Comparison of ENCODE assay signal across 8 cellular contexts in the genomic region with DNA sequence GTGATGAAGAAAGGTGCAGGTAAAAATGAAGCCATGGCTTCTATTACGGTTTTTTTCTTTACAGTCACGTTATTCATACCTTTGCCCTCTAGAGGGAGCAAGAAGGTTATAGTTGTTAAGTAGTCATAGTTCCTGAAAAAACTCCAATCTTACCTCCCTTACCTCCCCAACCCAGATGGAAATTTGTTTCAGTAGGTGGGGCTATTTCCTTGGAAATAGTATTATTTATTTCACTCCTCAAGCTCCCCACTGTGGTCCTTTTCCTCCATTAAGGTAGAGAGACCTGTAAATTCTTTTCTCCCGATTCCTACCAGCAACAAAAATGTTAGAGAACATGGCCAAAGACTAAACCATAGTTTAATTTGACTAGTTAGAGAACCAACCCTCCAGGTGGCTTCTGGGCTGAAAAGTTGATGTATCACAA. TPM values are rescaled to one million over a fixed set of nuclear protein-coding genes. Genes with fewer than 3 reads are reported as not detected.
A peak's percentile ranks its signal among the peaks of the same experiment; 100 is the strongest.
DNase-seq lines count a peak whose midpoint lies in the region; ATAC-seq, FAIRE-seq and TF ChIP-seq lines count a peak whose summit lies in the region.

No MANE protein-coding gene starts in this region.

- no peak overlapping the region for H2AFZ ChIP-seq in PC-9

- ATAC-seq in memory B cell (ENCODE audit: low read depth) (peak; percentile 59), GM21528 (IDR thresholded peaks at IDR 0.05; ENCODE audit: low FRiP score, unreplicated experiment) (no peak), HG03378 (IDR thresholded peaks at IDR 0.05; ENCODE audit: unreplicated experiment) (no peak)

- no peak overlapping the region for H3K9ac ChIP-seq in endodermal cell (ENCODE audit: extremely low read depth, low read length, poor library complexity, severe bottlenecking)

- H3K4me2 ChIP-seq in PC-9 = no peak overlapping the region

- peaks cover 1% of the 10 kb centered on the region for H3K36me3 Mint-ChIP-seq in endodermal cell (ENCODE audit: low read depth)
- peaks cover 9% of the 10 kb centered on the region for H3K36me3 Mint-ChIP-seq in memory B cell

- TF ChIP-seq CTCF in PC-9 (conservative IDR thresholded peaks at IDR 0.05) (peak; percentile 91), endodermal cell (conservative IDR thresholded peaks at IDR 0.05) (peak; percentile 91)

- FAIRE-seq in G401.6 (lab: Jason Lieb, UNC) = peak; percentile 96

- no peaks in the 10 kb centered on the region for H3K9me2 ChIP-seq in PC-9 (ENCODE audit: insufficient read depth)

- H3K9me3 Mint-ChIP-seq in endodermal cell = no peaks in the 10 kb centered on the region
- no peaks in the 10 kb centered on the region for H3K9me3 Mint-ChIP-seq in memory B cell

- H3K27ac ChIP-seq in PC-9 (no peak overlapping the region), endodermal cell (ENCODE audit: low read depth, low read length) (no peak overlapping the region)

- H3K27ac Mint-ChIP-seq in endodermal cell = no peak overlapping the region
- no peak overlapping the region for H3K27ac Mint-ChIP-seq in memory B cell

- H3K36me3 ChIP-seq in PC-9 (ENCODE audit: low read depth) (no peaks in the 10 kb centered on the region), endodermal cell (ENCODE audit: control insufficient read depth, insufficient read depth, low read length) (no peaks in the 10 kb centered on the region)

- no peaks in the 10 kb centered on the region for H3K79me2 ChIP-seq in PC-9 (ENCODE audit: low read depth)

- no peaks in the 10 kb centered on the region for H4K20me1 ChIP-seq in PC-9 (ENCODE audit: insufficient read depth)

- no peaks in the 10 kb centered on the region for H3K4me1 ChIP-seq in PC-9 (replicated peaks; ENCODE audit: insufficient read depth)
- H3K4me1 ChIP-seq in endodermal cell (ENCODE audit: control insufficient read depth, insufficient read depth, low read length) = no peaks in the 10 kb centered on the region

- peak; percentile 91 for DNase-seq in M059J (ENCODE audit: low read depth)
- peak; percentile 16 to 76 for DNase-seq in PC-9
- DNase-seq in endodermal cell = no peak
- peak in 1 of 2 donors; percentile 18 for DNase-seq in memory B cell (ENCODE audit: low spot score in 2 of 2)
- no peak for DNase-seq in GM19240 (ENCODE audit: insufficient read length, low spot score)

- CTCF ChIA-PET in PC-9 (lab: Charles Lee) = interaction anchor here (0.5 to 4.2 kb wide), 9 partner anchors 124 to 984 kb away, joined by 3 to 36 read pairs (median 4); a partner anchor contains a TSS

- H3K27me3 Mint-ChIP-seq in endodermal cell (ENCODE audit: insufficient read depth) (no peaks in the 10 kb centered on the region), memory B cell (no peaks in the 10 kb centered on the region)

- WGBS in endodermal cell (ENCODE audit: insufficient coverage in 1 of 2, insufficient read length in 1 of 2), 2 experiments = 86% methylated on average over 1 of the region's 3 CpGs; no CpG with 5 or more reads in 1 of the 2 experiments

- H3F3A ChIP-seq in PC-9 (ENCODE audit: insufficient read depth, low read depth) = no peaks in the 10 kb centered on the region

- intact Hi-C loops in PC-9 (cut with micrococcal nuclease; ENCODE audit: unreplicated experiment) = loop anchor here (1.0 to 5.0 kb wide), 7 partner anchors 271 to 848 kb away; no protein-coding TSS in a partner anchor

- peaks cover 2% of the 10 kb centered on the region for H3K4me1 Mint-ChIP-seq in endodermal cell
- peaks cover 10% of the 10 kb centered on the region for H3K4me1 Mint-ChIP-seq in memory B cell

- H3K27me3 ChIP-seq in PC-9 (ENCODE audit: insufficient read depth, low read depth) (no peaks in the 10 kb centered on the region), endodermal cell (ENCODE audit: control insufficient read depth, insufficient read depth, low read length, poor library complexity, severe bottlenecking) (no peaks in the 10 kb centered on the region)

- POLR2A ChIA-PET in PC-9 (lab: Charles Lee; ENCODE audit: unreplicated experiment) = interaction anchor here (0.6 kb wide), 2 partner anchors 146 to 368 kb away, joined by 3 to 18 read pairs; no protein-coding TSS in a partner anchor

- no peak overlapping the region for H3K4me3 Mint-ChIP-seq in endodermal cell
- no peak overlapping the region for H3K4me3 Mint-ChIP-seq in memory B cell

- H3K4me3 ChIP-seq in PC-9 = no peak overlapping the region
- H3K4me3 ChIP-seq in endodermal cell (ENCODE audit: low read length) = no peak overlapping the region

- H3K9me3 ChIP-seq in PC-9 (ENCODE audit: insufficient read depth, low read depth) = no peaks in the 10 kb centered on the region
- H3K9me3 ChIP-seq in endodermal cell (ENCODE audit: control insufficient read depth, low read length) = no peaks in the 10 kb centered on the region

- no TSS peak for BruUV-seq in PC-9 (replicated peaks; lab: Mats Ljungman, UMichigan)

RNA-seq across cellular contexts. Expression of a gene that starts 43.4 kb away (rescaled TPM):
- total RNA-seq in M059J (2014; rRNA removed; shearing (Covaris generic)) = 90.0 and 121 TPM in 2 replicates
- total RNA-seq in PC-9 (2021) (35.3 and 36.2 TPM in 2 replicates), endodermal cell (10 to 100 TPM; 28.8 to 36.1 TPM)
- polyA plus RNA-seq in endodermal cell (2013, experiment 1 of 2) = 64.9 TPM
- polyA plus RNA-seq in endodermal cell (2013, experiment 2 of 2) = 56.9 TPM

Comparison
In these comparisons a context has a peak if more than half of its experiments do, and no peak if none do; other contexts are left out.
1. DNase-seq: peak in M059J (single experiment) and PC-9 (2 of 2); none in endodermal cell (single experiment) and GM19240 (single experiment).